In the genomic region with DNA sequence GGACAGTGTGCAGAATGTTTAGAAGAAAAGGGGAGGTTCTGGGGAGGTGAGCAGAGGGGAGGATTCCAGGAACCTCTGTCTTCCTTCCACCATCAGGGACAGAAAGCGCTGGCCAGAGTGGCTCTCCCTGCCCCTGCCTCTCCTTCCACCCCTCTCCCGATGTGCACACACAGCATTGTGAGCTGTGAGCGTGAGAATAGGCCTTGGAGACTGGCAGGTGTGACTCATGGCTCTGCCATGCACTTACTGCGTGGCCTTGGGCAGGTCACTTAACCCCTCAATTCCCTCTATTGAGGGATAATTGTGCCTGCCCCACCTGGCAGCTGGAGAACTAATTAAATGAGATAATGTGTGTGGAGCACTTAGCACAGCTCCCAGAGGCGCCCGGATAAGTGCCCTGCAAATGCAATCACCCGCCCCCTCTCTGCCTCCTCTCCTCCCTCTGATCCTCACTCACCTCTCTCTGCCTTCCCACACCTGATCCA, we compare ENCODE assay signal across 1 cellular context.
TF ChIP-seq lines count a peak whose summit lies in the region.

No MANE protein-coding gene starts in this region.

TF ChIP-seq in HEK293, 187 proteins besides CTCF, POLR2A, EP300 and RAD21 (continued from another document):
- TF ChIP-seq, protein P1, sequence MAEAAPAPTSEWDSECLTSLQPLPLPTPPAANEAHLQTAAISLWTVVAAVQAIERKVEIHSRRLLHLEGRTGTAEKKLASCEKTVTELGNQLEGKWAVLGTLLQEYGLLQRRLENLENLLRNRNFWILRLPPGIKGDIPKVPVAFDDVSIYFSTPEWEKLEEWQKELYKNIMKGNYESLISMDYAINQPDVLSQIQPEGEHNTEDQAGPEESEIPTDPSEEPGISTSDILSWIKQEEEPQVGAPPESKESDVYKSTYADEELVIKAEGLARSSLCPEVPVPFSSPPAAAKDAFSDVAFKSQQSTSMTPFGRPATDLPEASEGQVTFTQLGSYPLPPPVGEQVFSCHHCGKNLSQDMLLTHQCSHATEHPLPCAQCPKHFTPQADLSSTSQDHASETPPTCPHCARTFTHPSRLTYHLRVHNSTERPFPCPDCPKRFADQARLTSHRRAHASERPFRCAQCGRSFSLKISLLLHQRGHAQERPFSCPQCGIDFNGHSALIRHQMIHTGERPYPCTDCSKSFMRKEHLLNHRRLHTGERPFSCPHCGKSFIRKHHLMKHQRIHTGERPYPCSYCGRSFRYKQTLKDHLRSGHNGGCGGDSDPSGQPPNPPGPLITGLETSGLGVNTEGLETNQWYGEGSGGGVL (tag by site-specific recombination; IDR thresholded peaks at IDR 0.05): peak; percentile 51
- TF ChIP-seq ZNF664 (tag by site-specific recombination; IDR thresholded peaks at IDR 0.05) (peak; percentile 89), SP7 (tag by site-specific recombination; IDR thresholded peaks at IDR 0.05) (peak; percentile 53)
